8 cellular contexts compared by ENCODE assay signal in genomic region chr1:244557565-244557964, GRCh38.
"Had no signal": no experiment of that assay in that cellular context is flagged by ENCODE, and none has a peak within 500 bp of the region (broad histone marks: within the 10 kb centered on the region; RNA-seq: fewer than 3 reads in every experiment).

No MANE protein-coding gene starts in this region.

- DNase-seq: GDM1, GF-D8 had no signal

- ATAC-seq: GM12878 had no signal

- FAIRE-seq: G401.6, GM12891, GM12892, GM18507, GM19239 had no signal

- H3K4me3 ChIP-seq: GM12878 had no signal
